ENCODE assay signal across 8 cellular contexts in genomic region chr11:62602141-62603071, GRCh38. TPM values are rescaled to one million over a fixed set of nuclear protein-coding genes. Genes with fewer than 3 reads are reported as not detected.
DNase-seq lines count a peak whose midpoint lies in the region; ATAC-seq, FAIRE-seq and TF ChIP-seq lines count a peak whose summit lies in the region.

No MANE protein-coding gene starts in this region.

- no peak for FAIRE-seq in kidney (lab: Jason Lieb, UNC)
- no peak for FAIRE-seq in small intestine (lab: Jason Lieb, UNC)

- H3K27me3 ChIP-seq in CD8-positive, alpha-beta memory T cell (ENCODE audit: insufficient read depth, low read length, poor library complexity, severe bottlenecking), result no peaks in the 10 kb centered on the region
- no peaks in the 10 kb centered on the region for H3K27me3 ChIP-seq in small intestine (ENCODE audit: control insufficient read depth in 2 of 2, insufficient read depth in 2 of 2, low read length in 2 of 2)

- DNase-seq in CD8-positive, alpha-beta memory T cell, result peak in 2 of 5 donors; percentile 47 to 55
- DNase-seq in RPMI7951 (ENCODE audit: low read depth), result peak; percentile 80
- DNase-seq in kidney, result peak; percentile 93
- DNase-seq in small intestine, result peak; percentile 76
- DNase-seq in SHP77 treated with DMSO at 0.1 percent for 48 hours (lab: John Stamatoyannopoulos, UW), result no peak

- no peaks in the 10 kb centered on the region for H3K9me3 Mint-ChIP-seq in CD8-positive, alpha-beta memory T cell

- no peaks in the 10 kb centered on the region for H3K9me3 ChIP-seq in CD8-positive, alpha-beta memory T cell (ENCODE audit: low read length)
- H3K9me3 ChIP-seq in kidney (ENCODE audit: control insufficient read depth in 1 of 2, low read length in 2 of 2), result no peaks in the 10 kb centered on the region
- H3K9me3 ChIP-seq in small intestine (ENCODE audit: control insufficient read depth, low read depth), result no peaks in the 10 kb centered on the region

- H3K27me3 Mint-ChIP-seq in CD8-positive, alpha-beta memory T cell, result peaks cover 0 to 5% of the 10 kb centered on the region in 2 donors

- no peak for TF ChIP-seq CTCF in kidney (IDR thresholded peaks at IDR 0.05; ENCODE audit: borderline replicate concordance, extremely low read depth, insufficient read depth)

- peaks cover 42% of the 10 kb centered on the region for H3K36me3 ChIP-seq in CD8-positive, alpha-beta memory T cell (ENCODE audit: insufficient read depth, low read length)
- H3K36me3 ChIP-seq in kidney (ENCODE audit: control insufficient read depth in 1 of 2, insufficient read depth in 2 of 2, low read length in 2 of 2), result peaks cover 17 to 23% of the 10 kb centered on the region in 2 donors
- peaks cover 6 to 7% of the 10 kb centered on the region in 2 donors for H3K36me3 ChIP-seq in small intestine (ENCODE audit: control insufficient read depth in 2 of 2, insufficient read depth in 2 of 2, low read length in 2 of 2)

- 4 to 16% (median 15%) methylated on average over 72 to 96 of the region's 96 CpGs for WGBS in small intestine, 3 donors

- H3K4me3 ChIP-seq in CD8-positive, alpha-beta memory T cell (ENCODE audit: low read length), result peak overlapping the region; percentile 89
- peak overlapping the region; percentile 61 to 77 for H3K4me3 ChIP-seq in kidney (ENCODE audit: low read length in 2 of 2)
- H3K4me3 ChIP-seq in small intestine (ENCODE audit: low read depth in 1 of 2, low read length in 2 of 2), result peak overlapping the region; percentile 45 to 56

- H3K36me3 Mint-ChIP-seq in CD8-positive, alpha-beta memory T cell, result peaks cover 20 to 82% (median 28%) of the 10 kb centered on the region in 3 donors

- H3K27ac Mint-ChIP-seq in CD8-positive, alpha-beta memory T cell, result peak overlapping the region; percentile 83 to 98 (median 96)

- CTCF ChIA-PET in CD8-positive, alpha-beta memory T cell (lab: Charles Lee), result interaction anchor here (0.9 to 2.6 kb wide), 8 partner anchors 9 to 92 kb away, joined by 3 to 31 read pairs (median 6); partner anchors contain the start of genes LBHD1, TUT1 and UQCC3

- H3K4me3 Mint-ChIP-seq in CD8-positive, alpha-beta memory T cell, result peak overlapping the region; percentile 91 to 97 (median 93)

- peaks cover 25% of the 10 kb centered on the region for H3K4me1 ChIP-seq in CD8-positive, alpha-beta memory T cell (ENCODE audit: insufficient read depth, low read length)
- H3K4me1 ChIP-seq in kidney (ENCODE audit: control insufficient read depth in 1 of 2, insufficient read depth in 1 of 2, low read depth in 1 of 2, low read length in 2 of 2) (peaks cover 17 to 18% of the 10 kb centered on the region in 2 donors), small intestine (ENCODE audit: control insufficient read depth in 2 of 2, insufficient read depth in 1 of 2, low read depth in 1 of 2, low read length in 1 of 2) (peaks cover 6% of the 10 kb centered on the region in 2 donors)

- peak overlapping the region in 1 of 2 donors; percentile 67 for H3K9ac ChIP-seq in kidney (ENCODE audit: low read length in 2 of 2)

- H3K27ac ChIP-seq in CD8-positive, alpha-beta memory T cell (ENCODE audit: low read depth, low read length), result peak overlapping the region; percentile 86
- H3K27ac ChIP-seq in cingulate gyrus (ENCODE audit: low read depth, low read length) (peak overlapping the region; percentile 88), kidney (ENCODE audit: low read depth in 2 of 2, low read length in 2 of 2) (peak overlapping the region; percentile 69 to 93), small intestine (ENCODE audit: low read depth in 1 of 2, low read length in 1 of 2) (peak overlapping the region; percentile 77 to 95)

- intact Hi-C loops in kidney (cut with DNase I), result no loop called here

- POLR2A ChIA-PET in CD8-positive, alpha-beta memory T cell (lab: Charles Lee), result interaction anchor here (1.0 to 3.5 kb wide), 16 partner anchors 10 to 279 kb away, joined by 3 to 63 read pairs (median 5); partner anchors contain the start of genes C11orf98, CSKMT, EEF1G and EML3

- ATAC-seq in HG02798 (IDR thresholded peaks at IDR 0.05; ENCODE audit: poor library complexity, unreplicated experiment) (peak; percentile 1), HG03439 (IDR thresholded peaks at IDR 0.05; ENCODE audit: unreplicated experiment) (no peak)

- peaks cover 47 to 67% (median 51%) of the 10 kb centered on the region in 3 donors for H3K4me1 Mint-ChIP-seq in CD8-positive, alpha-beta memory T cell

RNA-seq across cellular contexts. Expression of gene MTA2, which starts 0.7 kb away (rescaled TPM):
- 100 to 1,000 TPM; 248 to 263 TPM for total RNA-seq in CD8-positive, alpha-beta memory T cell
- polyA plus RNA-seq in CD8-positive, alpha-beta memory T cell, result 37.4 TPM
- 91.2 and 103 TPM in 2 replicates for total RNA-seq in RPMI7951 (2014; rRNA removed; shearing (Covaris generic))
- 71.8 TPM for total RNA-seq in kidney
- polyA plus RNA-seq in kidney (ENCODE audit: insufficient read depth, low read depth, low replicate concordance), result 34.4 TPM
- polyA plus RNA-seq in small intestine, result 10 to 100 TPM; 40.5 to 64.7 (median 40.9) TPM

RNA-seq across cellular contexts. Expression of gene EML3, which starts 10.2 kb away (rescaled TPM):
- total RNA-seq in CD8-positive, alpha-beta memory T cell, result 100 to 1,000 TPM; 133 to 134 TPM
- polyA plus RNA-seq in CD8-positive, alpha-beta memory T cell, result 22.9 TPM
- total RNA-seq in RPMI7951 (2014; rRNA removed; shearing (Covaris generic)), result 7.1 and 13.8 TPM in 2 replicates
- 83.3 TPM for total RNA-seq in kidney
- polyA plus RNA-seq in kidney (ENCODE audit: insufficient read depth, low read depth, low replicate concordance) (35.0 TPM), small intestine (10 to 100 TPM; 28.8 to 46.2 (median 42.3) TPM)

RNA-seq across cellular contexts. Expression of gene ROM1, which starts 10.7 kb away (rescaled TPM):
- total RNA-seq in CD8-positive, alpha-beta memory T cell, result 1 to 10 TPM; 4.9 to 5.3 TPM
- polyA plus RNA-seq in CD8-positive, alpha-beta memory T cell, result 1.7 TPM
- 2.5 and 3.6 TPM in 2 replicates for total RNA-seq in RPMI7951 (2014; rRNA removed; shearing (Covaris generic))
- 7.9 TPM for total RNA-seq in kidney
- polyA plus RNA-seq in kidney (ENCODE audit: insufficient read depth, low read depth, low replicate concordance) (11.1 TPM), small intestine (1 to 10 TPM in 2 of 3 donors, under 1 TPM in 1; 0.54 to 8.4 (median 3.8) TPM)

RNA-seq across cellular contexts. Expression of gene TUT1, which starts 11.1 kb away (rescaled TPM):
- total RNA-seq in CD8-positive, alpha-beta memory T cell, result 10 to 100 TPM; 30.8 to 32.7 TPM
- polyA plus RNA-seq in CD8-positive, alpha-beta memory T cell, result 13.7 TPM
- 4.7 and 5.3 TPM in 2 replicates for total RNA-seq in RPMI7951 (2014; rRNA removed; shearing (Covaris generic))
- 29.5 TPM for total RNA-seq in kidney
- polyA plus RNA-seq in kidney (ENCODE audit: insufficient read depth, low read depth, low replicate concordance) (18.7 TPM), small intestine (10 to 100 TPM in 2 of 3 donors, 1 to 10 TPM in 1; 7.8 to 20.1 (median 13.7) TPM)

RNA-seq across cellular contexts. Expression of gene B3GAT3, which starts 19.4 kb away (rescaled TPM):
- total RNA-seq in CD8-positive, alpha-beta memory T cell, result 10 to 100 TPM; 67.4 to 68.2 TPM
- 48.9 TPM for polyA plus RNA-seq in CD8-positive, alpha-beta memory T cell
- total RNA-seq in RPMI7951 (2014; rRNA removed; shearing (Covaris generic)), result 23.3 and 27.1 TPM in 2 replicates
- 50.6 TPM for total RNA-seq in kidney
- polyA plus RNA-seq in kidney (ENCODE audit: insufficient read depth, low read depth, low replicate concordance) (66.2 TPM), small intestine (10 to 100 TPM; 16.3 to 39.3 (median 21.1) TPM)
